ENCODE assay signal across 1 cellular context in the genomic region with DNA sequence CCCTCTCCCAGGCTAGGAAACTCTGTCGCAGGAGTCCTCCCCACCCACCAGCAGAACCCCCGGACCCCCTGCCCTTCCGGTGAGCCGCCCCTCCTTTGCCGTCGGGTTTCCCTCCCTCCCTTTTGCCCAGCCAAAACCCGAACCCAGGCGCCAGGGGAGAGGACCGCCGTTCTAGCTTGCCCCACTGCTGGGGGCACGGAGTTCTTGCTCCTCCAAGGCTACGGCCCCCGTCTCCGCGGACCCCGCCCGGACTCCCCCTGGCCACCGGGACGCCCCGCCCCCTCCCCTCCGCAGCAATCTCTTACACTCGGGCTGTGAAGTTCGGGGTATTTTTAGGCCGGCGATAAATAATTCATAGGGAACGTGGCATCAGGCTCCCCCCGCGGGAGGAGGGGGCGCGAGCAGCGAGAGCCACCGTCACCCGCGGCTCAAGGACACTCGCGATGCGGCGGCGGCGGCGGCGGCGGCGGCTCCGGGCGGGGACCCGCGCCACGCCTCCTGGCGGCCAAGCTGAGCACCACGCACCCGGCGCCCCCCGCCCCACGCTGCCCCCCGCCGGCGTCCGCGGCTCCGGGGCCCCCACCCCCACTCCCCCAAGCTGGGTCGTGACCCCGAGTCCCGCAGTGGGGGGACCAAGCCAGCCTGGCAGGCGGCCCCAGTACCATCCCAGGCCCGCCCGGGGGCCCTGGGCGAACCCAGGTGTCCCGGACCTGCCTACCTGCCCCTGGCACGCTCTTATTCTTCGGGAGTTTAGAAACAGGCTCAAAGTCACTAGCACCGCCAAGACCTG.
A peak's percentile ranks its signal among the peaks of the same experiment; 100 is the strongest.
TF ChIP-seq lines count a peak whose summit lies in the region.

Gene GRIN2C (minus strand): TSS at position 447 of the 790 bp plus-strand sequence. CDS start 4,793 bp downstream, outside the sequence.

TF ChIP-seq in H1, 55 proteins besides CTCF, POLR2A, EP300 and RAD21:
- TF ChIP-seq GABPA (IDR thresholded peaks at IDR 0.05; ENCODE audit: borderline replicate concordance, insufficient read depth, low read length) = no peak
- TF ChIP-seq KDM4A (IDR thresholded peaks at IDR 0.05; ENCODE audit: low read depth, low read length, severe bottlenecking) = peak; percentile 10
- no peak for TF ChIP-seq BCL11A (IDR thresholded peaks at IDR 0.05; ENCODE audit: low read depth in 2 of 2, low read length in 2 of 2)
